16 cellular contexts compared by ENCODE assay signal in the genomic region with DNA sequence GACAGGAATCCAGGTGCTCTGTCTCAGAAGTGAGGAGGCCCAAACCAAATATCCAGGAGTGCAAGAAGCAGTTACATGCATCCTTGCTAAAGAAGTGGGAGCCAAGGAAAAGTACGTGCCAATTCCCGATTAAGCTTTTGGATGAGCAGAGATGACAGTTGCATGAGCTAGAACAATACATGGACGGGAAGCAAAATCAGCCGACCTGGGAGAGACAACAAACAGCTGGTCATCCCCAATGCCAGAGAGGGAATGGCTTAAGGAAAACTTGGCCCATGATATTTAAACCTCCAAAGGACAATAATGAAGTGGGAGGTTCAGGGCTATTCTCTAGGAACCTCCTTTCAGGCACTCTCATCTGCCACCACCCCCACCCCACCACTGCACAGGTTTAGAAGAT.
DNase-seq lines count a peak whose midpoint lies in the region; ATAC-seq and TF ChIP-seq lines count a peak whose summit lies in the region.
"Had no signal": no experiment of that assay in that cellular context is flagged by ENCODE, and none has a peak within 500 bp of the region (broad histone marks: within the 10 kb centered on the region; RNA-seq: fewer than 3 reads in every experiment).

No MANE protein-coding gene starts in this region.

- no peaks in the 10 kb centered on the region for H3K27me3 ChIP-seq in thymus (ENCODE audit: control insufficient read depth, insufficient read depth)
- H3K27me3 ChIP-seq: BLaER1 treated with 17β-estradiol and CSF1 and Interleukin-3, amounts not matched to agents 10 nM and 100 nM had no signal

- H3K27me3 Mint-ChIP-seq in glutamatergic neuron (ENCODE audit: unreplicated experiment): no peaks in the 10 kb centered on the region

- DNase-seq in NCI-H510A treated with DMSO at 0.1 percent for 48 hours (lab: John Stamatoyannopoulos, UW): peak; percentile 44
- DNase-seq in NCI-H510A (lab: John Stamatoyannopoulos, UW): no peak
- peak; percentile 98 for DNase-seq in NCI-H446 treated with DMSO at 0.1 percent for 48 hours (lab: John Stamatoyannopoulos, UW)
- peak; percentile 17 for DNase-seq in dermis blood vessel endothelial cell
- no peak for DNase-seq in LoVo (ENCODE audit: low spot score)
- no peak for DNase-seq in glutamatergic neuron
- DNase-seq: 8988T, H7, MM.1S, NCI-H1930, NCI-H2171, NCI-H526 treated with DMSO at 0.1 percent for 48 hours had no signal

- H3K27ac ChIP-seq in thymus (ENCODE audit: low read depth): peak overlapping the region; percentile 44
- H3K27ac ChIP-seq: BLaER1 treated with 17β-estradiol and CSF1 and Interleukin-3, amounts not matched to agents 10 nM and 100 nM; KMS-11 had no signal

- no peaks in the 10 kb centered on the region for H3K9me3 ChIP-seq in thymus (ENCODE audit: control insufficient read depth)
- H3K9me3 ChIP-seq: BLaER1 treated with 17β-estradiol and CSF1 and Interleukin-3, amounts not matched to agents 10 nM and 100 nM had no signal

- H3K27ac Mint-ChIP-seq in glutamatergic neuron (ENCODE audit: unreplicated experiment): no peak overlapping the region

- peaks cover 3% of the 10 kb centered on the region for H3K9me3 Mint-ChIP-seq in glutamatergic neuron (ENCODE audit: unreplicated experiment)

- H3K4me3 ChIP-seq in thymus (ENCODE audit: low read length): no peak overlapping the region
- H3K4me3 ChIP-seq: BLaER1 treated with 17β-estradiol and CSF1 and Interleukin-3, amounts not matched to agents 10 nM and 100 nM had no signal

- 89% methylated on average over 4 of the region's 4 CpGs for WGBS in thymus

- H3K36me3 ChIP-seq in thymus (ENCODE audit: control insufficient read depth, insufficient read depth): no peaks in the 10 kb centered on the region
- H3K36me3 ChIP-seq: BLaER1 treated with 17β-estradiol and CSF1 and Interleukin-3, amounts not matched to agents 10 nM and 100 nM had no signal

- no peak for ATAC-seq in HG02759 (IDR thresholded peaks at IDR 0.05; ENCODE audit: unreplicated experiment)

- H3K4me1 ChIP-seq in thymus (ENCODE audit: control insufficient read depth, insufficient read depth, low read length): peaks cover 11% of the 10 kb centered on the region
- H3K4me1 ChIP-seq: BLaER1 treated with 17β-estradiol and CSF1 and Interleukin-3, amounts not matched to agents 10 nM and 100 nM had no signal

- no peak for TF ChIP-seq CTCF in glutamatergic neuron (IDR thresholded peaks at IDR 0.05; ENCODE audit: partially characterized antibody, unreplicated experiment)

- H3K4me1 Mint-ChIP-seq in glutamatergic neuron (ENCODE audit: low read depth, unreplicated experiment): peaks cover 18% of the 10 kb centered on the region

- H3K36me3 Mint-ChIP-seq in glutamatergic neuron (ENCODE audit: unreplicated experiment): no peaks in the 10 kb centered on the region

- no peak overlapping the region for H3K4me3 Mint-ChIP-seq in glutamatergic neuron (ENCODE audit: unreplicated experiment)

Comparison
In these comparisons a context has a peak if more than half of its experiments do, and no peak if none do; other contexts are left out.
1. DNase-seq: peak in NCI-H510A treated with DMSO at 0.1 percent for 48 hours (single experiment), NCI-H446 treated with DMSO at 0.1 percent for 48 hours (single experiment) and dermis blood vessel endothelial cell (single experiment); none in NCI-H510A (single experiment), LoVo (single experiment) and glutamatergic neuron (single experiment).